Comparison of ENCODE assay signal across 10 cellular contexts in genomic region chr2:153871231-153872221, GRCh38. TPM values are rescaled to one million over a fixed set of nuclear protein-coding genes. Genes with fewer than 3 reads are reported as not detected.
DNase-seq lines count a peak whose midpoint lies in the region; ATAC-seq and TF ChIP-seq lines count a peak whose summit lies in the region.
"Had no signal": no experiment of that assay in that cellular context is flagged by ENCODE, and none has a peak within 500 bp of the region (broad histone marks: within the 10 kb centered on the region; RNA-seq: fewer than 3 reads in every experiment).

TSS of gene GALNT13 (plus strand) at chr2:153871922.

- POLR2A ChIA-PET in CD8-positive, alpha-beta T cell (lab: Charles Lee), result no interaction called here

- no peaks in the 10 kb centered on the region for H3K27me3 ChIP-seq in Peyer's patch
- H3K27me3 ChIP-seq in CD8-positive, alpha-beta T cell (ENCODE audit: insufficient read depth, low read length), result no peaks in the 10 kb centered on the region

- H3K4me3 Mint-ChIP-seq in CD8-positive, alpha-beta T cell, result no peak within 1 kb of the TSS
- H3K4me3 Mint-ChIP-seq: central memory CD8-positive, alpha-beta T cell; stimulated activated naive CD8-positive, alpha-beta T cell treated with anti-CD3 and anti-CD28 coated beads, Interleukin-15, Interleukin-2, amounts not matched to agents 100 ng/mL and 50 ng/mL, for 24 hours had no signal

- H3K4me1 Mint-ChIP-seq in CD8-positive, alpha-beta T cell (ENCODE audit: low read depth), result no peaks in the 10 kb centered on the region
- H3K4me1 Mint-ChIP-seq: central memory CD8-positive, alpha-beta T cell had no signal

- no peak for TF ChIP-seq CTCF in Peyer's patch (IDR thresholded peaks at IDR 0.05)
- TF ChIP-seq CTCF in fibroblast of mammary gland (conservative IDR thresholded peaks at IDR 0.05; ENCODE audit: control insufficient read depth, insufficient read depth, low read depth, low read length), result no peak
- TF ChIP-seq CTCF in omental fat pad (IDR thresholded peaks at IDR 0.05), result no peak
- no peak for TF ChIP-seq CTCF in CD8-positive, alpha-beta T cell (IDR thresholded peaks at IDR 0.05)

- CTCF ChIA-PET in CD8-positive, alpha-beta T cell (lab: Charles Lee), result no interaction called here

- H3K36me3 Mint-ChIP-seq in CD8-positive, alpha-beta T cell, result no peaks in the 10 kb centered on the region

- peak; percentile 83 for DNase-seq in HS-5 (ENCODE audit: low read depth)
- peak in 2 of 3 donors; percentile 54 to 69 for DNase-seq in Peyer's patch
- DNase-seq in fibroblast of mammary gland (ENCODE audit: low read depth), result peak; percentile 81
- DNase-seq in omental fat pad (ENCODE audit: low spot score), result no peak
- DNase-seq in CD8-positive, alpha-beta T cell, result no peak

- intact Hi-C loops in CD8-positive, alpha-beta T cell (cut with DNase I, micrococcal nuclease), result no loop called here

- ATAC-seq in omental fat pad (ENCODE audit: low FRiP score) (peak; percentile 82), HG02870 (IDR thresholded peaks at IDR 0.05; ENCODE audit: unreplicated experiment) (no peak), esophagus mucosa (no peak), GM21529 (IDR thresholded peaks at IDR 0.05; ENCODE audit: unreplicated experiment) (no peak)
- no peak for ATAC-seq in CD8-positive, alpha-beta T cell

- TF ChIP-seq POLR2A in Peyer's patch (IDR thresholded peaks at IDR 0.05), result no peak

- no peak within 1 kb of the TSS for H3K27ac ChIP-seq in Peyer's patch
- no peak within 1 kb of the TSS for H3K27ac ChIP-seq in CD8-positive, alpha-beta T cell (ENCODE audit: low read depth, low read length)

- H3K27me3 Mint-ChIP-seq in CD8-positive, alpha-beta T cell (ENCODE audit: low read depth), result peaks cover 21% of the 10 kb centered on the region

- H3K9me3 ChIP-seq in Peyer's patch, result no peaks in the 10 kb centered on the region
- H3K9me3 ChIP-seq in CD8-positive, alpha-beta T cell (ENCODE audit: low read length), result no peaks in the 10 kb centered on the region

- peak within 1 kb of the TSS in 2 of 4 donors; percentile 45 to 54 for H3K4me3 ChIP-seq in Peyer's patch
- H3K4me3 ChIP-seq in fibroblast of mammary gland (ENCODE audit: control insufficient read depth, low read depth, low read length), result peak within 1 kb of the TSS; percentile 55
- H3K4me3 ChIP-seq in CD8-positive, alpha-beta T cell (ENCODE audit: low read depth, low read length), result no peak within 1 kb of the TSS

- H3K4me1 ChIP-seq in Peyer's patch, result peaks cover 0 to 15% (median 0%) of the 10 kb centered on the region in 4 donors
- no peaks in the 10 kb centered on the region for H3K4me1 ChIP-seq in CD8-positive, alpha-beta T cell (ENCODE audit: insufficient read depth, low read length)

- no peaks in the 10 kb centered on the region for H3K9me3 Mint-ChIP-seq in CD8-positive, alpha-beta T cell

- H3K36me3 ChIP-seq in Peyer's patch, result no peaks in the 10 kb centered on the region
- H3K36me3 ChIP-seq in CD8-positive, alpha-beta T cell (ENCODE audit: insufficient read depth, low read length), result no peaks in the 10 kb centered on the region

- H3K27ac Mint-ChIP-seq in CD8-positive, alpha-beta T cell, result no peak within 1 kb of the TSS

RNA-seq across cellular contexts. Expression of gene GALNT13, which starts in this region (rescaled TPM):
- 1 to 10 TPM; 1.6 to 2.7 (median 2.0) TPM for total RNA-seq in Peyer's patch
- 1 to 10 TPM in 1 of 4 donors, under 1 TPM in 3; 0.38 to 1.8 (median 0.54) TPM for total RNA-seq in omental fat pad
- 0.04 TPM for total RNA-seq in esophagus mucosa
- under 1 TPM; 0.14 to 0.52 TPM for total RNA-seq in CD8-positive, alpha-beta T cell

Comparison
In these comparisons a context has a peak if more than half of its experiments do, and no peak if none do; other contexts are left out.
1. DNase-seq: peak in HS-5 (single experiment), Peyer's patch (2 of 3) and fibroblast of mammary gland (single experiment); none in omental fat pad (single experiment) and CD8-positive, alpha-beta T cell (0 of 7).